ENCODE assay signal across 11 cellular contexts in the genomic region with DNA sequence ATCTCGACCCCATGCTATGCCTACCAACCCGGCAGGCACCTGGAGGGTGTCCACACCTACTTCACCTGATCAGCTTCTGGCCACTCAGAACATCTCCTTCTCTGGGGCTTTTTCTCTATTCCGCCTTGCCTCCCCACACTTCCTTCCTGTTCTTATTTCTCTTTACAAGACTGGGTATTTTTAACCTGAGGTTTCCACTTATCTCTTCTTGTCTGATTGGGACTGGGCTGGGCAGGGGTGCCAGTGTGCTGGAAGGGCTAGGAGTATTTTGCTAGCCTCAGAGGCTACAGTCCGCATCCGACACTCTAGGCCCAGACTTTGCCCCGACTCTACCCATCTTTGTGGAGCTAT. TPM values are rescaled to one million over a fixed set of nuclear protein-coding genes. Genes with fewer than 3 reads are reported as not detected.
DNase-seq lines count a peak whose midpoint lies in the region; ATAC-seq, FAIRE-seq and TF ChIP-seq lines count a peak whose summit lies in the region.
"Had no signal": no experiment of that assay in that cellular context is flagged by ENCODE, and none has a peak within 500 bp of the region (broad histone marks: within the 10 kb centered on the region; RNA-seq: fewer than 3 reads in every experiment).

No MANE protein-coding gene starts in this region.

- H3K4me2 ChIP-seq in BLaER1 (peak overlapping the region; percentile 89), K562 (ENCODE audit: insufficient read depth, low read length) (no peak overlapping the region)

- intact Hi-C loops in K562 (cut with micrococcal nuclease): no loop called here

- H3K9me1 ChIP-seq in K562 (ENCODE audit: control insufficient read depth, insufficient read depth, low read length): peaks cover 5% of the 10 kb centered on the region

- CTCF ChIA-PET in K562 (lab: Yijun Ruan, JAX; ENCODE audit: low intra/inter-chr PET ratio): no interaction called here

- peak; percentile 36 for TF ChIP-seq POLR2A in GM18951 (IDR thresholded peaks at IDR 0.05; ENCODE audit: extremely low read depth, insufficient read depth, insufficient read length)
- TF ChIP-seq POLR2A in K562 (conservative IDR thresholded peaks at IDR 0.05): no peak

- POLR2A ChIA-PET in K562 (lab: Yijun Ruan, JAX): interaction anchor here (0.6 kb wide), 1 partner anchor 122 kb away, joined by 4 read pairs; no protein-coding TSS in a partner anchor

- no peaks in the 10 kb centered on the region for H3K27me3 ChIP-seq in BLaER1
- no peaks in the 10 kb centered on the region for H3K27me3 ChIP-seq in K562 (ENCODE audit: control insufficient read depth in 2 of 2, insufficient read depth in 2 of 2, low read length in 2 of 2)
- H3K27me3 ChIP-seq: gastroesophageal sphincter had no signal

- H4K20me1 ChIP-seq in BLaER1 (no peaks in the 10 kb centered on the region), K562 (replicated peaks; ENCODE audit: control insufficient read depth, insufficient read depth, low read length) (no peaks in the 10 kb centered on the region)

- H3K36me3 ChIP-seq in BLaER1: no peaks in the 10 kb centered on the region
- H3K36me3 ChIP-seq in K562 (ENCODE audit: control insufficient read depth, insufficient read depth, low read length): no peaks in the 10 kb centered on the region
- H3K36me3 ChIP-seq: gastroesophageal sphincter, prostate gland had no signal

- H3K9me3 ChIP-seq in BLaER1 (no peaks in the 10 kb centered on the region), K562 (replicated peaks; ENCODE audit: control insufficient read depth, insufficient read depth, low read depth, low read length) (no peaks in the 10 kb centered on the region)
- H3K9me3 ChIP-seq: gastroesophageal sphincter, prostate gland had no signal

- ATAC-seq in K562 (no peak), HG03045 (IDR thresholded peaks at IDR 0.05; ENCODE audit: unreplicated experiment) (no peak), GM19455 (IDR thresholded peaks at IDR 0.05; ENCODE audit: unreplicated experiment) (no peak)
- ATAC-seq: gastroesophageal sphincter had no signal

- peak overlapping the region; percentile 66 for H3K9ac ChIP-seq in BLaER1
- peak overlapping the region in 1 of 2 experiments; percentile 29; a peak in 1 of 4 replicates for H3K9ac ChIP-seq in K562 (ENCODE audit: insufficient read depth in 1 of 2, low read depth in 2 of 2, low read length in 2 of 2)

- no peaks in the 10 kb centered on the region for H3K79me2 ChIP-seq in K562 (ENCODE audit: control insufficient read depth, insufficient read depth, low read length)

- TF ChIP-seq CTCF in K562 (IDR thresholded peaks at IDR 0.05 in 2 of 3, conservative IDR thresholded peaks at IDR 0.05 in 1 of 3; ENCODE audit: insufficient read depth in 2 of 3, low read depth in 1 of 3, low read length in 3 of 3): no peak

- in situ Hi-C loops in GM18951 (cut with MboI; ENCODE audit: low sequenced_read_pairs, unreplicated experiment): loop anchor here (5.0 kb wide), 1 partner anchor 71 kb away; no protein-coding TSS in a partner anchor
- in situ Hi-C loops in K562 (cut with MboI): loop anchor here (5.0 kb wide), 1 partner anchor 71 kb away; no protein-coding TSS in a partner anchor

- DNase-seq in NOMO-1 (lab: John Stamatoyannopoulos, UW; ENCODE audit: unreplicated experiment in 2 of 2): peak; percentile 51
- DNase-seq in K562 (ENCODE audit: extremely low read depth in 1 of 4, low spot score in 3 of 4): no peak
- DNase-seq in NCI-H146 treated with DMSO at 0.1 percent for 48 hours (lab: John Stamatoyannopoulos, UW; ENCODE audit: unreplicated experiment): no peak
- no peak for DNase-seq in ureter (ENCODE audit: low spot score)
- DNase-seq: NCI-H2081 treated with DMSO at 0.1 percent for 48 hours had no signal

- H2AFZ ChIP-seq in K562 (ENCODE audit: low read depth, low read length): peak overlapping the region; percentile 99

- H3K4me3 ChIP-seq in BLaER1 (peak overlapping the region; percentile 47), K562 (no peak overlapping the region)
- H3K4me3 ChIP-seq: gastroesophageal sphincter, prostate gland had no signal

- peaks cover 76% of the 10 kb centered on the region for H3K4me1 ChIP-seq in BLaER1
- H3K4me1 ChIP-seq in K562 (replicated peaks in 1 of 2; ENCODE audit: control insufficient read depth in 2 of 2, insufficient read depth in 2 of 2, low read length in 2 of 2): peaks cover 20 to 38% of the 10 kb centered on the region in 2 experiments

- TF ChIP-seq RAD21 in K562 (CRISPR knock-in tag; conservative IDR thresholded peaks at IDR 0.05 in 1 of 2, IDR thresholded peaks at IDR 0.05 in 1 of 2): no peak

- WGBS in K562 (ENCODE audit: insufficient coverage, low coverage, missing lambda C conversion rate): 80% methylated on average over 6 of the region's 6 CpGs

- no peak for TF ChIP-seq EP300 in K562 (IDR thresholded peaks at IDR 0.05; ENCODE audit: low read length)

- no TSS peak for BruUV-seq in K562 (replicated peaks; lab: Mats Ljungman, UMichigan)

- H3K27ac ChIP-seq in BLaER1 (peak overlapping the region; percentile 91), K562 (ENCODE audit: extremely low read depth, low read depth, low read length) (no peak overlapping the region)
- H3K27ac ChIP-seq: gastroesophageal sphincter, prostate gland had no signal

- FAIRE-seq in K562 (lab: Jason Lieb, UNC): no peak

TF ChIP-seq in K562, 482 proteins besides CTCF, POLR2A, EP300 and RAD21:
- TF ChIP-seq TBP (optimal IDR thresholded peaks at IDR 0.05; ENCODE audit: low read depth, low read length) (no peak), KDM2B (CRISPR knock-in tag; IDR thresholded peaks at IDR 0.05) (no peak)

RNA-seq across cellular contexts. Expression of a gene that starts 26.2 kb away (rescaled TPM):
- total RNA-seq in K562 (2011; cell fraction: chromatin; rRNA removed; ENCODE audit: low replicate concordance): 8.2 and 25.2 TPM in 2 replicates
- total RNA-seq in K562 (2011; cell fraction: nucleolus; rRNA removed): 5.3 and 8.6 TPM in 2 replicates
- 14.1 and 23.3 TPM in 2 replicates for total RNA-seq in K562 (2011; cell fraction: nucleoplasm; rRNA removed)
- 6.9 and 9.7 TPM in 2 replicates for total RNA-seq in K562 (2014; rRNA removed)
- 13.0 and 13.1 TPM in 2 replicates for total RNA-seq in K562 (2014; rRNA removed; fragmentation: Illumina TruSeq; extraction: Trizol)
- 15.5 and 15.8 TPM in 2 replicates for total RNA-seq in K562 (2015; rRNA removed; fragmentation: Illumina TruSeq; extraction: Trizol)
- 12.9 and 15.2 TPM in 2 replicates for total RNA-seq in K562 (2021)
- 8.6 and 13.3 TPM in 2 replicates for polyA plus RNA-seq in K562 (2011; rRNA removed)
- 3.4 and 8.5 TPM in 2 replicates for polyA plus RNA-seq in K562 (2011; cell fraction: cytosol; rRNA removed)
- polyA plus RNA-seq in K562 (2011; cell fraction: nucleus; rRNA removed): 6.3 and 11.5 TPM in 2 replicates
- 3.9 and 4.3 TPM in 2 replicates for polyA plus RNA-seq in K562 (2012)
- 4.8 and 5.2 TPM in 2 replicates for polyA plus RNA-seq in K562 (2014; fragmentation: Illumina TruSeq; extraction: Trizol)
- 1 to 10 TPM; 6.1 to 7.8 TPM for polyA plus RNA-seq in K562 (2014; fragmentation: Nextera tagmentation; extraction: Ambion mirVana)
- 4.7 and 5.1 TPM in 2 replicates for polyA plus RNA-seq in K562 (2014; rRNA removed)
- polyA minus RNA-seq in K562 (2011; rRNA and poly(A)+ RNA removed): 33.6 and 48.2 TPM in 2 replicates
- 17.8 and 20.3 TPM in 2 replicates for polyA minus RNA-seq in K562 (2011; cell fraction: cytosol; rRNA and poly(A)+ RNA removed)
- polyA minus RNA-seq in K562 (2011; cell fraction: nucleus; rRNA and poly(A)+ RNA removed): 4.7 and 12.3 TPM in 2 replicates
- total RNA-seq in ureter: 44.6 TPM

RNA-seq across cellular contexts. Expression of a gene that starts 26.4 kb away (rescaled TPM):
- total RNA-seq in K562 (2011; cell fraction: chromatin; rRNA removed; ENCODE audit: low replicate concordance): 85.2 and 139 TPM in 2 replicates
- total RNA-seq in K562 (2011; cell fraction: nucleolus; rRNA removed): 115 and 129 TPM in 2 replicates
- 138 and 143 TPM in 2 replicates for total RNA-seq in K562 (2011; cell fraction: nucleoplasm; rRNA removed)
- total RNA-seq in K562 (2014; rRNA removed) (252 and 320 TPM in 2 replicates), K562 (2014; rRNA removed; fragmentation: Illumina TruSeq; extraction: Trizol) (307 and 349 TPM in 2 replicates), K562 (2015; rRNA removed; fragmentation: Illumina TruSeq; extraction: Trizol) (259 and 265 TPM in 2 replicates), K562 (2021) (447 and 460 TPM in 2 replicates), ureter (172 TPM)
- polyA plus RNA-seq in K562 (2011; rRNA removed) (818 and 879 TPM in 2 replicates), K562 (2014; fragmentation: Illumina TruSeq; extraction: Trizol) (486 and 570 TPM in 2 replicates), K562 (2014; fragmentation: Nextera tagmentation; extraction: Ambion mirVana) (100 to 1,000 TPM; 191 to 412 TPM), K562 (2014; rRNA removed) (322 and 377 TPM in 2 replicates)
- 709 and 767 TPM in 2 replicates for polyA plus RNA-seq in K562 (2011; cell fraction: cytosol; rRNA removed)
- polyA plus RNA-seq in K562 (2011; cell fraction: nucleus; rRNA removed): 244 and 297 TPM in 2 replicates
- 257 and 546 TPM in 2 replicates for polyA plus RNA-seq in K562 (2012)
- polyA minus RNA-seq in K562 (2011; rRNA and poly(A)+ RNA removed): 533 and 763 TPM in 2 replicates
- 146 and 192 TPM in 2 replicates for polyA minus RNA-seq in K562 (2011; cell fraction: cytosol; rRNA and poly(A)+ RNA removed)
- 40.4 and 68.0 TPM in 2 replicates for polyA minus RNA-seq in K562 (2011; cell fraction: nucleus; rRNA and poly(A)+ RNA removed)

Comparison
In these comparisons a context has a peak if more than half of its experiments do, and no peak if none do; other contexts are left out.
1. DNase-seq: peak in NOMO-1 (2 of 2); none in K562 (0 of 4), NCI-H146 treated with DMSO at 0.1 percent for 48 hours (single experiment) and ureter (single experiment).